In the genomic region with DNA sequence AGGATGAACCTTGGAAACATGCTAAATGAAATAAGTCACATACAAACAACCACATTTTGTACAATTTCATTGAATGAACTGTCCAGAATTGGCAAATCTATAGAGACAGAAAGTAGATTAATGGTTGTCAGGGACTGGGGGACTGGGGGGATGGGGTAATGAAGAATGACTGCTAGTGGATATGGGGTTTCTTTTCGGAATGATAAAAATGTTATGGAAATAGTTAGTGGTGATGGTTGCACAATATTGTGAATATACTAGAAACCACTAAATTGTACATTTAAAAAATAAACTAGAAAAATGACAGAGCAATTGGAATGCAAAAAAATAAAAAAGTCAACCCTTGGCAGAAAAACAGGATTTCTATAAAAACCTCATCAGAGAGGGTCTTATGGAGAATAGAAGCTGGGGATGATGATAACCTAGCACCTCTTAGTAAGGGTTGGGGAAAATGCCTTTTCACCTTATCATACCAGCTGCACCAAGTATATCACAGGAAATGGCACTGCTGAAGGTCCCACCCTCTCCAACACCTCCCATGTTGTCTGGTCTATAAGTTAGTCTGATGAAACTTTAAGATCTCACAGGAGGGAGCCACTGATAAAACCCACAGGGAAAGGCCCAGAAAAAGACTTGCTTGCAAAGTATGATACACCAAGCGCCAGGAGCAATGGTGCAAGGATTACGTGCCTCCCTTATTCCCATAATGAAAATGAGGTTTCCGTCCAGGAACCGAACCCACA, we compare ENCODE assay signal across 1 cellular context.
TF ChIP-seq lines count a peak whose summit lies in the region.

No MANE protein-coding gene starts in this region.

TF ChIP-seq in GM12878, 131 proteins besides CTCF, POLR2A, EP300 and RAD21 (continued from another document):
- TF ChIP-seq, protein P1, sequence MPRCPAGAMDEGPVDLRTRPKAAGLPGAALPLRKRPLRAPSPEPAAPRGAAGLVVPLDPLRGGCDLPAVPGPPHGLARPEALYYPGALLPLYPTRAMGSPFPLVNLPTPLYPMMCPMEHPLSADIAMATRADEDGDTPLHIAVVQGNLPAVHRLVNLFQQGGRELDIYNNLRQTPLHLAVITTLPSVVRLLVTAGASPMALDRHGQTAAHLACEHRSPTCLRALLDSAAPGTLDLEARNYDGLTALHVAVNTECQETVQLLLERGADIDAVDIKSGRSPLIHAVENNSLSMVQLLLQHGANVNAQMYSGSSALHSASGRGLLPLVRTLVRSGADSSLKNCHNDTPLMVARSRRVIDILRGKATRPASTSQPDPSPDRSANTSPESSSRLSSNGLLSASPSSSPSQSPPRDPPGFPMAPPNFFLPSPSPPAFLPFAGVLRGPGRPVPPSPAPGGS (IDR thresholded peaks at IDR 0.05; ENCODE audit: borderline replicate concordance, insufficient read depth, low read depth, low read length, poor library complexity, severe bottlenecking) = no peak
- TF ChIP-seq IRF4 (IDR thresholded peaks at IDR 0.05; ENCODE audit: low read depth, low read length) (no peak), USF2 (IDR thresholded peaks at IDR 0.05; ENCODE audit: borderline replicate concordance, low read depth, low read length) (no peak), TCF3 (IDR thresholded peaks at IDR 0.05; ENCODE audit: borderline replicate concordance, insufficient read depth, low read depth, low read length) (no peak), YY1 (IDR thresholded peaks at IDR 0.05; ENCODE audit: low read depth, low read length) (no peak), ZNF274 (IDR thresholded peaks at IDR 0.05; ENCODE audit: insufficient read depth, insufficient read length) (no peak), RAD51 (IDR thresholded peaks at IDR 0.05) (no peak), ZSCAN29 (IDR thresholded peaks at IDR 0.05) (no peak), NR2F1 (conservative IDR thresholded peaks at IDR 0.05) (no peak), NFIC (IDR thresholded peaks at IDR 0.05; ENCODE audit: low read depth, low read length) (no peak), CBFB (IDR thresholded peaks at IDR 0.05; ENCODE audit: low read depth) (no peak), ZNF622 (IDR thresholded peaks at IDR 0.05) (no peak), SIX5 (IDR thresholded peaks at IDR 0.05; ENCODE audit: low read depth, low read length, severe bottlenecking) (no peak), ZZZ3 (IDR thresholded peaks at IDR 0.05; ENCODE audit: control insufficient read depth, insufficient read length, low read depth) (no peak), BMI1 (IDR thresholded peaks at IDR 0.05; ENCODE audit: borderline replicate concordance) (no peak)
- TF ChIP-seq, protein P2, sequence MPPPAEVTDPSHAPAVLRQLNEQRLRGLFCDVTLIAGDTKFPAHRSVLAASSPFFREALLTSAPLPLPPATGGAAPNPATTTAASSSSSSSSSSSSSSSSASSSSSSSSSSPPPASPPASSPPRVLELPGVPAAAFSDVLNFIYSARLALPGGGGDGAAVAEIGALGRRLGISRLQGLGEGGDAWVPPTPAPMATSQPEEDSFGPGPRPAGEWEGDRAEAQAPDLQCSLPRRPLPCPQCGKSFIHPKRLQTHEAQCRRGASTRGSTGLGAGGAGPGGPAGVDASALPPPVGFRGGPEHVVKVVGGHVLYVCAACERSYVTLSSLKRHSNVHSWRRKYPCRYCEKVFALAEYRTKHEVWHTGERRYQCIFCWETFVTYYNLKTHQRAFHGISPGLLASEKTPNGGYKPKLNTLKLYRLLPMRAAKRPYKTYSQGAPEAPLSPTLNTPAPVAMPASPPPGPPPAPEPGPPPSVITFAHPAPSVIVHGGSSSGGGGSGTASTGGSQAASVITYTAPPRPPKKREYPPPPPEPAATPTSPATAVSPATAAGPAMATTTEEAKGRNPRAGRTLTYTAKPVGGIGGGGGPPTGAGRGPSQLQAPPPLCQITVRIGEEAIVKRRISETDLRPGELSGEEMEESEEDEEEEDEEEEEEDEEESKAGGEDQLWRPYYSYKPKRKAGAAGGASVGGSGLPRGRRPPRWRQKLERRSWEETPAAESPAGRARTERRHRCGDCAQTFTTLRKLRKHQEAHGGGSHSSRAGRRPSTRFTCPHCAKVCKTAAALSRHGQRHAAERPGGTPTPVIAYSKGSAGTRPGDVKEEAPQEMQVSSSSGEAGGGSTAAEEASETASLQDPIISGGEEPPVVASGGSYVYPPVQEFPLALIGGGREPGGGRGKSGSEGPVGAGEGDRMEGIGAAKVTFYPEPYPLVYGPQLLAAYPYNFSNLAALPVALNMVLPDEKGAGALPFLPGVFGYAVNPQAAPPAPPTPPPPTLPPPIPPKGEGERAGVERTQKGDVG (CRISPR knock-in tag; IDR thresholded peaks at IDR 0.05) = no peak
- TF ChIP-seq, protein P3, sequence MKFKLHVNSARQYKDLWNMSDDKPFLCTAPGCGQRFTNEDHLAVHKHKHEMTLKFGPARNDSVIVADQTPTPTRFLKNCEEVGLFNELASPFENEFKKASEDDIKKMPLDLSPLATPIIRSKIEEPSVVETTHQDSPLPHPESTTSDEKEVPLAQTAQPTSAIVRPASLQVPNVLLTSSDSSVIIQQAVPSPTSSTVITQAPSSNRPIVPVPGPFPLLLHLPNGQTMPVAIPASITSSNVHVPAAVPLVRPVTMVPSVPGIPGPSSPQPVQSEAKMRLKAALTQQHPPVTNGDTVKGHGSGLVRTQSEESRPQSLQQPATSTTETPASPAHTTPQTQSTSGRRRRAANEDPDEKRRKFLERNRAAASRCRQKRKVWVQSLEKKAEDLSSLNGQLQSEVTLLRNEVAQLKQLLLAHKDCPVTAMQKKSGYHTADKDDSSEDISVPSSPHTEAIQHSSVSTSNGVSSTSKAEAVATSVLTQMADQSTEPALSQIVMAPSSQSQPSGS (IDR thresholded peaks at IDR 0.05; ENCODE audit: low read length) = no peak
- TF ChIP-seq, protein P4, sequence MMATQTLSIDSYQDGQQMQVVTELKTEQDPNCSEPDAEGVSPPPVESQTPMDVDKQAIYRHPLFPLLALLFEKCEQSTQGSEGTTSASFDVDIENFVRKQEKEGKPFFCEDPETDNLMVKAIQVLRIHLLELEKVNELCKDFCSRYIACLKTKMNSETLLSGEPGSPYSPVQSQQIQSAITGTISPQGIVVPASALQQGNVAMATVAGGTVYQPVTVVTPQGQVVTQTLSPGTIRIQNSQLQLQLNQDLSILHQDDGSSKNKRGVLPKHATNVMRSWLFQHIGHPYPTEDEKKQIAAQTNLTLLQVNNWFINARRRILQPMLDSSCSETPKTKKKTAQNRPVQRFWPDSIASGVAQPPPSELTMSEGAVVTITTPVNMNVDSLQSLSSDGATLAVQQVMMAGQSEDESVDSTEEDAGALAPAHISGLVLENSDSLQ (IDR thresholded peaks at IDR 0.05) = no peak
TF ChIP-seq in GM12878: peak in this region for 0.
